32 cellular contexts compared by ENCODE assay signal in genomic region chr5:87605663-87606062, GRCh38.
"Had no signal": no experiment of that assay in that cellular context is flagged by ENCODE, and none has a peak within 500 bp of the region (broad histone marks: within the 10 kb centered on the region; RNA-seq: fewer than 3 reads in every experiment).

No MANE protein-coding gene starts in this region.

- FAIRE-seq: colon had no signal

- ATAC-seq: activated CD4-positive, CD25-positive, alpha-beta regulatory T cell treated with anti-CD3 and anti-CD28 coated beads, Interleukin-2, amount 50 U/mL, for 24 hours; activated CD8-positive, alpha-beta T cell treated with anti-CD3 and anti-CD28 coated beads for 36 hours; activated naive CD8-positive, alpha-beta T cell treated with anti-CD3 and anti-CD28 coated beads, Interleukin-2, amount 50 U/mL, for 24 hours; activated T-cell treated with anti-CD3 and anti-CD28 coated beads, Interleukin-2, amount 50 U/mL, for 4 hours; activated T-helper 17 cell treated with anti-CD3 and anti-CD28 coated beads, Interleukin-2, amount 50 U/mL, for 72 hours; body of pancreas; effector memory CD8-positive, alpha-beta T cell; foreskin keratinocyte; gastrocnemius medialis; heart left ventricle had no signal

- H3K9me3 ChIP-seq: body of pancreas, esophagus muscularis mucosa, gastrocnemius medialis had no signal

- H3K4me1 Mint-ChIP-seq: activated B cell treated with CpG ODN at 0.5 μM for 24 hours; activated naive CD4-positive, alpha-beta T cell treated with anti-CD3 and anti-CD28 coated beads, Interleukin-2, amount 50 U/mL, for 24 hours; activated naive CD8-positive, alpha-beta T cell treated with anti-CD3 and anti-CD28 coated beads for 36 hours; activated naive CD8-positive, alpha-beta T cell treated with anti-CD3 and anti-CD28 coated beads, Interleukin-2, amount 50 U/mL, for 24 hours; activated T-helper 17 cell treated with anti-CD3 and anti-CD28 coated beads, Interleukin-2, amount 50 U/mL, for 72 hours had no signal

- H3K36me3 ChIP-seq: adrenal gland, esophagus muscularis mucosa, gastrocnemius medialis, heart left ventricle had no signal

- H3K27ac Mint-ChIP-seq: activated B cell treated with CpG ODN at 0.5 μM for 24 hours; activated CD8-positive, alpha-beta T cell treated with anti-CD3 and anti-CD28 coated beads for 36 hours; activated naive CD4-positive, alpha-beta T cell treated with anti-CD3 and anti-CD28 coated beads for 36 hours; activated naive CD4-positive, alpha-beta T cell treated with anti-CD3 and anti-CD28 coated beads, Interleukin-2, amount 50 U/mL, for 24 hours; activated naive CD8-positive, alpha-beta T cell treated with anti-CD3 and anti-CD28 coated beads for 36 hours; activated naive CD8-positive, alpha-beta T cell treated with anti-CD3 and anti-CD28 coated beads, Interleukin-2, amount 50 U/mL, for 24 hours; activated T-helper 17 cell treated with anti-CD3 and anti-CD28 coated beads, Interleukin-2, amount 50 U/mL, for 72 hours; effector memory CD8-positive, alpha-beta T cell had no signal

- H3K4me3 ChIP-seq: adrenal gland, body of pancreas, esophagus muscularis mucosa, gastrocnemius medialis, heart left ventricle had no signal

- H3K9me3 Mint-ChIP-seq: activated CD8-positive, alpha-beta T cell treated with anti-CD3 and anti-CD28 coated beads for 36 hours; activated naive CD4-positive, alpha-beta T cell treated with anti-CD3 and anti-CD28 coated beads for 36 hours; activated T-cell treated with anti-CD3 and anti-CD28 coated beads, Interleukin-2, amount 50 U/mL, for 4 hours had no signal

- H3K27me3 ChIP-seq: adrenal gland, body of pancreas, esophagus muscularis mucosa, foreskin keratinocyte, gastrocnemius medialis, heart left ventricle had no signal

- H3K27me3 Mint-ChIP-seq: activated B cell treated with CpG ODN at 0.5 μM for 24 hours; activated CD8-positive, alpha-beta T cell treated with anti-CD3 and anti-CD28 coated beads for 36 hours; activated naive CD8-positive, alpha-beta T cell treated with anti-CD3 and anti-CD28 coated beads for 36 hours; activated naive CD8-positive, alpha-beta T cell treated with anti-CD3 and anti-CD28 coated beads, Interleukin-2, amount 50 U/mL, for 24 hours had no signal

- DNase-seq: activated B cell treated with CpG ODN at 0.5 μM for 24 hours; activated CD4-positive, alpha-beta T cell treated with anti-CD3 and anti-CD28 coated beads for 48 hours; activated CD4-positive, alpha-beta T cell treated with anti-CD3 and anti-CD28 coated beads, Interleukin-2, amount 50 U/mL, for 1 hour; activated CD4-positive, alpha-beta T cell treated with anti-CD3 and anti-CD28 coated beads, Interleukin-2, amount 50 U/mL, for 48 hours; activated CD8-positive, alpha-beta memory T cell treated with anti-CD3 and anti-CD28 coated beads for 24 hours; activated CD8-positive, alpha-beta T cell treated with anti-CD3 and anti-CD28 coated beads for 36 hours; activated effector memory CD4-positive, alpha-beta T cell treated with anti-CD3 and anti-CD28 coated beads, Interleukin-2, amount 50 U/mL, for 16 hours; activated naive CD4-positive, alpha-beta T cell treated with anti-CD3 and anti-CD28 coated beads for 36 hours; activated naive CD8-positive, alpha-beta T cell treated with anti-CD3 and anti-CD28 coated beads for 36 hours; activated naive CD8-positive, alpha-beta T cell treated with anti-CD3 and anti-CD28 coated beads, Interleukin-2, amount 50 U/mL, for 24 hours; activated T-cell treated with anti-CD3 and anti-CD28 coated beads, Interleukin-2, amount 50 U/mL, for 4 hours; adrenal gland; amygdala; aorta; body of pancreas; caudate nucleus; cortex of kidney; dermis blood vessel endothelial cell; effector CD4-positive, alpha-beta T cell; effector memory CD8-positive, alpha-beta T cell; erythroblast; foreskin keratinocyte; gastrocnemius medialis; glutamatergic neuron; heart left ventricle; T-helper 2 cell had no signal

- H3K36me3 Mint-ChIP-seq: activated naive CD4-positive, alpha-beta T cell treated with anti-CD3 and anti-CD28 coated beads, Interleukin-2, amount 50 U/mL, for 24 hours; activated naive CD8-positive, alpha-beta T cell treated with anti-CD3 and anti-CD28 coated beads for 36 hours had no signal

- H3K4me3 Mint-ChIP-seq: activated B cell treated with CpG ODN at 0.5 μM for 24 hours; activated CD8-positive, alpha-beta T cell treated with anti-CD3 and anti-CD28 coated beads for 36 hours; activated naive CD4-positive, alpha-beta T cell treated with anti-CD3 and anti-CD28 coated beads for 36 hours; activated naive CD4-positive, alpha-beta T cell treated with anti-CD3 and anti-CD28 coated beads, Interleukin-2, amount 50 U/mL, for 24 hours; activated naive CD8-positive, alpha-beta T cell treated with anti-CD3 and anti-CD28 coated beads for 36 hours; activated naive CD8-positive, alpha-beta T cell treated with anti-CD3 and anti-CD28 coated beads, Interleukin-2, amount 50 U/mL, for 24 hours; activated T-cell treated with anti-CD3 and anti-CD28 coated beads, Interleukin-2, amount 50 U/mL, for 4 hours; activated T-helper 17 cell treated with anti-CD3 and anti-CD28 coated beads, Interleukin-2, amount 50 U/mL, for 72 hours; effector memory CD8-positive, alpha-beta T cell had no signal

- H3K4me1 ChIP-seq: adrenal gland, body of pancreas, esophagus muscularis mucosa, foreskin keratinocyte, gastrocnemius medialis, heart left ventricle had no signal

- H3K27ac ChIP-seq: adrenal gland, body of pancreas, esophagus muscularis mucosa, foreskin keratinocyte, gastrocnemius medialis, heart left ventricle, VCaP had no signal
